13 cellular contexts compared by ENCODE assay signal in genomic region chr2:173414823-173415322, GRCh38.
DNase-seq lines count a peak whose midpoint lies in the region; ATAC-seq and TF ChIP-seq lines count a peak whose summit lies in the region.
"Had no signal": no experiment of that assay in that cellular context is flagged by ENCODE, and none has a peak within 500 bp of the region (broad histone marks: within the 10 kb centered on the region; RNA-seq: fewer than 3 reads in every experiment).

No MANE protein-coding gene starts in this region.

- H3K27me3 Mint-ChIP-seq in chondrocyte (ENCODE audit: low read depth): no peaks in the 10 kb centered on the region
- H3K27me3 Mint-ChIP-seq in activated T-cell treated with anti-CD3 and anti-CD28 coated beads, Interleukin-2, amount 50 U/mL, for 24 hours: peaks cover 18% of the 10 kb centered on the region

- ATAC-seq in HG03469 (IDR thresholded peaks at IDR 0.05; ENCODE audit: unreplicated experiment): no peak
- ATAC-seq: stimulated activated naive B cell treated with anti-CD40 and anti-IgM and Interleukin-4, amounts not matched to agents 10 μg/mL and 1 μg/mL and 100 μg/mL, for 72 hours had no signal

- peak overlapping the region; percentile 83 for H3K27ac Mint-ChIP-seq in chondrocyte (ENCODE audit: unreplicated experiment)
- H3K27ac Mint-ChIP-seq in activated T-cell treated with anti-CD3 and anti-CD28 coated beads, Interleukin-2, amount 50 U/mL, for 24 hours: no peak overlapping the region
- H3K27ac Mint-ChIP-seq: activated T-helper 1 cell treated with anti-CD3 and anti-CD28 coated beads, Interleukin-12 subunit alpha, Interleukin-12 subunit beta, Interleukin-2, Interleukin-4 antibody, amounts not matched to agents 30 ng/mL and 10 ng/mL and 1 ng/mL, durations not matched to agents 14 hours and 24 hours and 36 hours; CD4-positive, alpha-beta memory T cell; stimulated activated naive B cell treated with anti-CD40 and anti-IgM and Interleukin-4, amounts not matched to agents 10 μg/mL and 1 μg/mL and 100 μg/mL, for 72 hours had no signal

- TF ChIP-seq CTCF in chondrocyte (IDR thresholded peaks at IDR 0.05): no peak

- no peak overlapping the region for H3K4me3 Mint-ChIP-seq in chondrocyte (ENCODE audit: unreplicated experiment)
- H3K4me3 Mint-ChIP-seq in activated T-cell treated with anti-CD3 and anti-CD28 coated beads, Interleukin-2, amount 50 U/mL, for 24 hours: no peak overlapping the region
- H3K4me3 Mint-ChIP-seq: activated T-helper 1 cell treated with anti-CD3 and anti-CD28 coated beads, Interleukin-12 subunit alpha, Interleukin-12 subunit beta, Interleukin-2, Interleukin-4 antibody, amounts not matched to agents 30 ng/mL and 10 ng/mL and 1 ng/mL, durations not matched to agents 14 hours and 24 hours and 36 hours; CD4-positive, alpha-beta memory T cell; stimulated activated naive B cell treated with anti-CD40 and anti-IgM and Interleukin-4, amounts not matched to agents 10 μg/mL and 1 μg/mL and 100 μg/mL, for 72 hours had no signal

- no peaks in the 10 kb centered on the region for H3K36me3 Mint-ChIP-seq in chondrocyte (ENCODE audit: low read depth)
- H3K36me3 Mint-ChIP-seq in activated T-cell treated with anti-CD3 and anti-CD28 coated beads, Interleukin-2, amount 50 U/mL, for 24 hours (ENCODE audit: low read depth): no peaks in the 10 kb centered on the region
- H3K36me3 Mint-ChIP-seq: CD4-positive, alpha-beta memory T cell; stimulated activated naive B cell treated with anti-CD40 and anti-IgM and Interleukin-4, amounts not matched to agents 10 μg/mL and 1 μg/mL and 100 μg/mL, for 72 hours had no signal

- DNase-seq in ELR (ENCODE audit: low read depth): peak; percentile 48
- DNase-seq in NCI-H82 (lab: John Stamatoyannopoulos, UW): peak; percentile 87
- DNase-seq in chondrocyte (ENCODE audit: low spot score): no peak
- DNase-seq in myocyte (ENCODE audit: low read depth): peak; percentile 49
- DNase-seq in CD1c-positive myeloid dendritic cell (ENCODE audit: extremely low spot score): no peak
- no peak for DNase-seq in activated T-cell treated with anti-CD3 and anti-CD28 coated beads, Interleukin-2, amount 50 U/mL, for 24 hours
- no peak for DNase-seq in NCI-H1092 treated with DMSO at 0.1 percent for 48 hours (lab: John Stamatoyannopoulos, UW)
- DNase-seq: CD4-positive, alpha-beta memory T cell; NCI-H1417; stimulated activated naive B cell treated with anti-CD40 and anti-IgM and Interleukin-4, amounts not matched to agents 10 μg/mL and 1 μg/mL and 100 μg/mL, for 72 hours had no signal

- H3K4me1 Mint-ChIP-seq in chondrocyte (ENCODE audit: low read depth): peaks cover 22% of the 10 kb centered on the region
- no peaks in the 10 kb centered on the region for H3K4me1 Mint-ChIP-seq in activated T-cell treated with anti-CD3 and anti-CD28 coated beads, Interleukin-2, amount 50 U/mL, for 24 hours (ENCODE audit: low read depth)
- H3K4me1 Mint-ChIP-seq: CD4-positive, alpha-beta memory T cell; stimulated activated naive B cell treated with anti-CD40 and anti-IgM and Interleukin-4, amounts not matched to agents 10 μg/mL and 1 μg/mL and 100 μg/mL, for 72 hours had no signal

- no peaks in the 10 kb centered on the region for H3K9me3 Mint-ChIP-seq in chondrocyte (ENCODE audit: low read depth)
- no peaks in the 10 kb centered on the region for H3K9me3 Mint-ChIP-seq in activated T-cell treated with anti-CD3 and anti-CD28 coated beads, Interleukin-2, amount 50 U/mL, for 24 hours
- H3K9me3 Mint-ChIP-seq: activated T-helper 1 cell treated with anti-CD3 and anti-CD28 coated beads, Interleukin-12 subunit alpha, Interleukin-12 subunit beta, Interleukin-2, Interleukin-4 antibody, amounts not matched to agents 30 ng/mL and 10 ng/mL and 1 ng/mL, durations not matched to agents 14 hours and 24 hours and 36 hours; CD4-positive, alpha-beta memory T cell; neural crest cell; stimulated activated naive B cell treated with anti-CD40 and anti-IgM and Interleukin-4, amounts not matched to agents 10 μg/mL and 1 μg/mL and 100 μg/mL, for 72 hours had no signal

Comparison
In these comparisons a context has a peak if more than half of its experiments do, and no peak if none do; other contexts are left out.
1. DNase-seq: peak in ELR (single experiment), NCI-H82 (single experiment) and myocyte (single experiment); none in chondrocyte (single experiment), CD1c-positive myeloid dendritic cell (single experiment), activated T-cell treated with anti-CD3 and anti-CD28 coated beads, Interleukin-2, amount 50 U/mL, for 24 hours (single experiment) and NCI-H1092 treated with DMSO at 0.1 percent for 48 hours (single experiment).